In the genomic region with DNA sequence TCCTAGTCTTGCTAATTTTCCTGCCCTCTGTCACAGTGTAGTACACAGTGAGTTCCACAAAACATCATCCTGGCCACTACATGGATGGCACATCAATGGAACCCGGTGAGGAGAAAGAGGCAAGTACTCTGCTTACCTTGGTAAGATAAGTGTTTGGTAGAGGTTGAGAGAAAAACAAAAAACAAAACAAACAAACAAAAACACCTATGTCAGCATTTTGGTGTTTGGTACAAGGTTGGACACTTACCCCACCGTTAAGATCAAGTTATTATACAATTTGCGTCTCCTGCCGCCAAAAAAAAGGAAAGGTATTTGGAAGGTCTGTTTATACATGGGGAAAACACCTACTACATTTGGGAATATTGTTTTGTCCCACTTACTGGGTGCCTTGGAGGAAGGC, we compare ENCODE assay signal across 1 cellular context.
TF ChIP-seq lines count a peak whose summit lies in the region.

No MANE protein-coding gene starts in this region.

TF ChIP-seq in K562, 482 proteins besides CTCF, POLR2A, EP300 and RAD21 (continued from another document):
- no peak for TF ChIP-seq HMGXB4 (CRISPR knock-in tag; IDR thresholded peaks at IDR 0.05)
- no peak for TF ChIP-seq TAF7 (tag; IDR thresholded peaks at IDR 0.05)
- peak; percentile 82 for TF ChIP-seq MAFK (IDR thresholded peaks at IDR 0.05; ENCODE audit: low read length)
- no peak for TF ChIP-seq ZFP36 (IDR thresholded peaks at IDR 0.05; ENCODE audit: low read depth, low read length, partially characterized antibody)
- TF ChIP-seq, protein P1, sequence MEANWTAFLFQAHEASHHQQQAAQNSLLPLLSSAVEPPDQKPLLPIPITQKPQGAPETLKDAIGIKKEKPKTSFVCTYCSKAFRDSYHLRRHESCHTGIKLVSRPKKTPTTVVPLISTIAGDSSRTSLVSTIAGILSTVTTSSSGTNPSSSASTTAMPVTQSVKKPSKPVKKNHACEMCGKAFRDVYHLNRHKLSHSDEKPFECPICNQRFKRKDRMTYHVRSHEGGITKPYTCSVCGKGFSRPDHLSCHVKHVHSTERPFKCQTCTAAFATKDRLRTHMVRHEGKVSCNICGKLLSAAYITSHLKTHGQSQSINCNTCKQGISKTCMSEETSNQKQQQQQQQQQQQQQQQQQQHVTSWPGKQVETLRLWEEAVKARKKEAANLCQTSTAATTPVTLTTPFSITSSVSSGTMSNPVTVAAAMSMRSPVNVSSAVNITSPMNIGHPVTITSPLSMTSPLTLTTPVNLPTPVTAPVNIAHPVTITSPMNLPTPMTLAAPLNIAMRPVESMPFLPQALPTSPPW (CRISPR knock-in tag; IDR thresholded peaks at IDR 0.05) = no peak
- peak; percentile 60 for TF ChIP-seq C11orf30 (IDR thresholded peaks at IDR 0.05; ENCODE audit: low read depth)
- no peak for TF ChIP-seq RFX7 (CRISPR knock-in tag; IDR thresholded peaks at IDR 0.05)
- no peak for TF ChIP-seq CEBPB (tag; IDR thresholded peaks at IDR 0.05)
- no peak for TF ChIP-seq BRD4 (IDR thresholded peaks at IDR 0.05)
- TF ChIP-seq MNT (conservative IDR thresholded peaks at IDR 0.05) = no peak
- TF ChIP-seq EWSR1 (IDR thresholded peaks at IDR 0.05; ENCODE audit: borderline replicate concordance, low read depth, partially characterized antibody) = no peak
- TF ChIP-seq RBM17 (IDR thresholded peaks at IDR 0.05; ENCODE audit: borderline replicate concordance, low read depth, low read length) = no peak
- TF ChIP-seq CHCHD3 (CRISPR knock-in tag; IDR thresholded peaks at IDR 0.05) = no peak
- peak; percentile 66 for TF ChIP-seq MAFF (IDR thresholded peaks at IDR 0.05; ENCODE audit: low read length)
- no peak for TF ChIP-seq L3MBTL2 (IDR thresholded peaks at IDR 0.05)
- no peak for TF ChIP-seq NCOA4 (IDR thresholded peaks at IDR 0.05; ENCODE audit: partially characterized antibody)
- TF ChIP-seq, protein P2, sequence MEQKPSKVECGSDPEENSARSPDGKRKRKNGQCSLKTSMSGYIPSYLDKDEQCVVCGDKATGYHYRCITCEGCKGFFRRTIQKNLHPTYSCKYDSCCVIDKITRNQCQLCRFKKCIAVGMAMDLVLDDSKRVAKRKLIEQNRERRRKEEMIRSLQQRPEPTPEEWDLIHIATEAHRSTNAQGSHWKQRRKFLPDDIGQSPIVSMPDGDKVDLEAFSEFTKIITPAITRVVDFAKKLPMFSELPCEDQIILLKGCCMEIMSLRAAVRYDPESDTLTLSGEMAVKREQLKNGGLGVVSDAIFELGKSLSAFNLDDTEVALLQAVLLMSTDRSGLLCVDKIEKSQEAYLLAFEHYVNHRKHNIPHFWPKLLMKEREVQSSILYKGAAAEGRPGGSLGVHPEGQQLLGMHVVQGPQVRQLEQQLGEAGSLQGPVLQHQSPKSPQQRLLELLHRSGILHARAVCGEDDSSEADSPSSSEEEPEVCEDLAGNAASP (IDR thresholded peaks at IDR 0.05) = no peak
- TF ChIP-seq TOE1 (IDR thresholded peaks at IDR 0.05; ENCODE audit: borderline replicate concordance) = no peak
- no peak for TF ChIP-seq TOE1 (CRISPR knock-in tag; IDR thresholded peaks at IDR 0.05; ENCODE audit: borderline replicate concordance, low read depth)
- no peak for TF ChIP-seq HNRNPL (IDR thresholded peaks at IDR 0.05; ENCODE audit: low read depth, low read length)
- no peak for TF ChIP-seq TBL1XR1 (IDR thresholded peaks at IDR 0.05; ENCODE audit: low read length in 2 of 2)
- TF ChIP-seq MCM2 (IDR thresholded peaks at IDR 0.05; ENCODE audit: low read depth) = no peak
- TF ChIP-seq ZNF174 (CRISPR knock-in tag; IDR thresholded peaks at IDR 0.05) = no peak
- TF ChIP-seq ZNF316 (IDR thresholded peaks at IDR 0.05) = peak; percentile 80
- TF ChIP-seq FOXM1 (IDR thresholded peaks at IDR 0.05; ENCODE audit: low read depth) = no peak
- no peak for TF ChIP-seq FOXM1 (CRISPR knock-in tag; IDR thresholded peaks at IDR 0.05; ENCODE audit: low read depth)
- TF ChIP-seq OTX1 (CRISPR knock-in tag; IDR thresholded peaks at IDR 0.05) = no peak
- peak; percentile 51 for TF ChIP-seq MAFG (tag; conservative IDR thresholded peaks at IDR 0.05)
- TF ChIP-seq, protein P3, sequence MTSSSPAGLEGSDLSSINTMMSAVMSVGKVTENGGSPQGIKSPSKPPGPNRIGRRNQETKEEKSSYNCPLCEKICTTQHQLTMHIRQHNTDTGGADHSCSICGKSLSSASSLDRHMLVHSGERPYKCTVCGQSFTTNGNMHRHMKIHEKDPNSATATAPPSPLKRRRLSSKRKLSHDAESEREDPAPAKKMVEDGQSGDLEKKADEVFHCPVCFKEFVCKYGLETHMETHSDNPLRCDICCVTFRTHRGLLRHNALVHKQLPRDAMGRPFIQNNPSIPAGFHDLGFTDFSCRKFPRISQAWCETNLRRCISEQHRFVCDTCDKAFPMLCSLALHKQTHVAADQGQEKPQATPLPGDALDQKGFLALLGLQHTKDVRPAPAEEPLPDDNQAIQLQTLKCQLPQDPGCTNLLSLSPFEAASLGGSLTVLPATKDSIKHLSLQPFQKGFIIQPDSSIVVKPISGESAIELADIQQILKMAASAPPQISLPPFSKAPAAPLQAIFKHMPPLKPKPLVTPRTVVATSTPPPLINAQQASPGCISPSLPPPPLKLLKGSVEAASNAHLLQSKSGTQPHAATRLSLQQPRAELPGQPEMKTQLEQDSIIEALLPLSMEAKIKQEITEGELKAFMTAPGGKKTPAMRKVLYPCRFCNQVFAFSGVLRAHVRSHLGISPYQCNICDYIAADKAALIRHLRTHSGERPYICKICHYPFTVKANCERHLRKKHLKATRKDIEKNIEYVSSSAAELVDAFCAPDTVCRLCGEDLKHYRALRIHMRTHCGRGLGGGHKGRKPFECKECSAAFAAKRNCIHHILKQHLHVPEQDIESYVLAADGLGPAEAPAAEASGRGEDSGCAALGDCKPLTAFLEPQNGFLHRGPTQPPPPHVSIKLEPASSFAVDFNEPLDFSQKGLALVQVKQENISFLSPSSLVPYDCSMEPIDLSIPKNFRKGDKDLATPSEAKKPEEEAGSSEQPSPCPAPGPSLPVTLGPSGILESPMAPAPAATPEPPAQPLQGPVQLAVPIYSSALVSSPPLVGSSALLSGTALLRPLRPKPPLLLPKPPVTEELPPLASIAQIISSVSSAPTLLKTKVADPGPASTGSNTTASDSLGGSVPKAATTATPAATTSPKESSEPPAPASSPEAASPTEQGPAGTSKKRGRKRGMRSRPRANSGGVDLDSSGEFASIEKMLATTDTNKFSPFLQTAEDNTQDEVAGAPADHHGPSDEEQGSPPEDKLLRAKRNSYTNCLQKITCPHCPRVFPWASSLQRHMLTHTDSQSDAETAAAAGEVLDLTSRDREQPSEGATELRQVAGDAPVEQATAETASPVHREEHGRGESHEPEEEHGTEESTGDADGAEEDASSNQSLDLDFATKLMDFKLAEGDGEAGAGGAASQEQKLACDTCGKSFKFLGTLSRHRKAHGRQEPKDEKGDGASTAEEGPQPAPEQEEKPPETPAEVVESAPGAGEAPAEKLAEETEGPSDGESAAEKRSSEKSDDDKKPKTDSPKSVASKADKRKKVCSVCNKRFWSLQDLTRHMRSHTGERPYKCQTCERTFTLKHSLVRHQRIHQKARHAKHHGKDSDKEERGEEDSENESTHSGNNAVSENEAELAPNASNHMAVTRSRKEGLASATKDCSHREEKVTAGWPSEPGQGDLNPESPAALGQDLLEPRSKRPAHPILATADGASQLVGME (CRISPR knock-in tag; IDR thresholded peaks at IDR 0.05) = no peak
